9 cellular contexts compared by ENCODE assay signal in the genomic region with DNA sequence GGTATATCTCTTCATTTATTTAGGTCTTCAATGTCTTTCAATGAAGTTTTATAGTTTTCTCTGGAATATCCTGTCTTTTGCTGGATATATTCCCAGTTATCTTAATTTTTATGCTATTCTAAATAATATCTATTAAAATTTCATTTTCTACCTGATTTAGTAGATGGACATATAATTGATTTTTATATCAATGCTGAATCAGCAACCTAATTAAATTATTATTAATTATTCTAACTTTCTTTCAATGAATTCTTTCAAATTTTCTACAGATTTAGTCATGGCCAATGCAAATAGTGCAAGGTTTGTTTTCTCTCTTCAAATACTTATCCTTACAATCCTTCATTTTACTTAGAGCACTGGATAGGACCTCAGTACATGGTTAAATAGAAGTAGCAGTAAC.
"Had no signal": no experiment of that assay in that cellular context is flagged by ENCODE, and none has a peak within 500 bp of the region (broad histone marks: within the 10 kb centered on the region; RNA-seq: fewer than 3 reads in every experiment).

No MANE protein-coding gene starts in this region.

- ATAC-seq: HCT116 had no signal

- H3K27ac ChIP-seq: GM23248 had no signal

- H3K27me3 Mint-ChIP-seq: IgD-negative memory B cell had no signal

- H3K27ac Mint-ChIP-seq: HFFc6 had no signal

- H3K9me3 ChIP-seq: HAP-1 had no signal

- FAIRE-seq: HTR-8/SVneo had no signal

- H3K9me3 Mint-ChIP-seq: HFFc6, IgD-negative memory B cell had no signal

- DNase-seq: GM23248, GOT3, H7, HFFc6, KG1 had no signal

- H3K4me3 ChIP-seq: GM23248, HAP-1 had no signal

- H3K4me3 Mint-ChIP-seq: HFFc6, IgD-negative memory B cell had no signal
